ENCODE assay signal across 33 cellular contexts in genomic region chrX:14920196-14920595, GRCh38. TPM values are rescaled to one million over a fixed set of nuclear protein-coding genes. Genes with fewer than 3 reads are reported as not detected.
A peak's percentile ranks its signal among the peaks of the same experiment; 100 is the strongest.
DNase-seq lines count a peak whose midpoint lies in the region; ATAC-seq, FAIRE-seq and TF ChIP-seq lines count a peak whose summit lies in the region.
"Had no signal": no experiment of that assay in that cellular context is flagged by ENCODE, and none has a peak within 500 bp of the region (broad histone marks: within the 10 kb centered on the region; RNA-seq: fewer than 3 reads in every experiment).

No MANE protein-coding gene starts in this region.

- no peak for ATAC-seq in stimulated activated memory B cell treated with anti-CD40 and anti-IgM and Interleukin-4, amounts not matched to agents 10 μg/mL and 1 μg/mL and 100 μg/mL, for 72 hours
- ATAC-seq: activated CD4-positive, CD25-positive, alpha-beta regulatory T cell treated with anti-CD3 and anti-CD28 coated beads, Interleukin-2, amount 50 U/mL, for 24 hours; heart right ventricle; left ventricle myocardium superior; PC-3; right cardiac atrium had no signal

- no peak overlapping the region for H3K9ac ChIP-seq in astrocyte (ENCODE audit: low read length)
- H3K9ac ChIP-seq: KMS-11 had no signal

- H4K20me1 ChIP-seq in astrocyte (ENCODE audit: insufficient read depth, low read length): no peaks in the 10 kb centered on the region

- intact Hi-C loops in stomach (cut with DNase I; ENCODE audit: low total_unique reads): no loop called here

- TF ChIP-seq EP300 in stomach (IDR thresholded peaks at IDR 0.05): no peak

- peaks cover 27% of the 10 kb centered on the region for H3K4me1 ChIP-seq in astrocyte (ENCODE audit: insufficient read depth, low read length)
- no peaks in the 10 kb centered on the region for H3K4me1 ChIP-seq in stomach
- H3K4me1 ChIP-seq: breast epithelium, heart right ventricle had no signal

- peak; percentile 35 for DNase-seq in A172 (ENCODE audit: low spot score)
- DNase-seq in GM03348 (ENCODE audit: low spot score): peak; percentile 30
- DNase-seq in astrocyte (ENCODE audit: low read depth): peak; percentile 74
- DNase-seq in fibroblast of peridontal ligament (ENCODE audit: extremely low read depth): peak; percentile 63
- DNase-seq in stimulated activated CD4-positive, alpha-beta T cell treated with anti-CD3 and anti-CD28 coated beads, Interleukin-15, amount 100 ng/mL, for 24 hours: no peak
- no peak for DNase-seq in activated CD4-positive, alpha-beta T cell treated with anti-CD3 and anti-CD28 coated beads, Interleukin-2, amount 50 U/mL, for 1 hour
- DNase-seq in stomach: no peak
- DNase-seq: 8988T; activated CD4-positive, alpha-beta memory T cell treated with anti-CD3 and anti-CD28 coated beads for 36 hours; activated naive CD4-positive, alpha-beta T cell; CD8-positive, alpha-beta memory T cell; DMS 273 treated with DMSO at 0.1 percent for 48 hours; effector CD8-positive, alpha-beta T cell; heart right ventricle; kidney; left ventricle myocardium superior; NCI-H1436 treated with DMSO at 0.1 percent for 48 hours; NCI-H226; NCI-H526 treated with DMSO at 0.1 percent for 48 hours; PC-3; posterior cingulate gyrus; right cardiac atrium; Right ventricle myocardium superior; stimulated activated CD4-positive, alpha-beta T cell treated with anti-CD3 and anti-CD28 coated beads, Interleukin-4, amount 100 ng/mL, for 1 hour had no signal

- no peak overlapping the region for H2AFZ ChIP-seq in astrocyte (ENCODE audit: low read depth, low read length)

- H3K36me3 ChIP-seq in astrocyte (ENCODE audit: insufficient read depth, low read length): no peaks in the 10 kb centered on the region
- peaks cover 0 to 45% (median 19%) of the 10 kb centered on the region in 4 donors for H3K36me3 ChIP-seq in stomach
- H3K36me3 ChIP-seq: breast epithelium had no signal

- no peak for TF ChIP-seq POLR2A in stomach (IDR thresholded peaks at IDR 0.05)

- WGBS in stomach, 5 donors: 83 to 96% (median 90%) methylated on average over 2 of the region's 2 CpGs

- no peak overlapping the region for H3K27ac Mint-ChIP-seq in astrocyte (ENCODE audit: unreplicated experiment)
- no peak overlapping the region for H3K27ac Mint-ChIP-seq in stimulated activated memory B cell treated with anti-CD40 and anti-IgM and Interleukin-4, amounts not matched to agents 10 μg/mL and 1 μg/mL and 100 μg/mL, for 72 hours
- H3K27ac Mint-ChIP-seq: activated CD4-positive, alpha-beta memory T cell treated with anti-CD3 and anti-CD28 coated beads for 36 hours; B cell had no signal

- FAIRE-seq in astrocyte (lab: Jason Lieb, UNC): no peak
- FAIRE-seq: colon, frontal cortex, GM12892, kidney had no signal

- no peaks in the 10 kb centered on the region for H3K36me3 Mint-ChIP-seq in astrocyte (ENCODE audit: low read depth, unreplicated experiment)
- peaks cover 22% of the 10 kb centered on the region for H3K36me3 Mint-ChIP-seq in stimulated activated memory B cell treated with anti-CD40 and anti-IgM and Interleukin-4, amounts not matched to agents 10 μg/mL and 1 μg/mL and 100 μg/mL, for 72 hours

- no peak for TF ChIP-seq CTCF in astrocyte (IDR thresholded peaks at IDR 0.05; ENCODE audit: insufficient read depth, low read depth, low read length)
- TF ChIP-seq CTCF in stomach (IDR thresholded peaks at IDR 0.05): no peak

- peak overlapping the region; percentile 41 for H3K4me2 ChIP-seq in astrocyte (ENCODE audit: low read length)
- H3K4me2 ChIP-seq: KMS-11 had no signal

- H3K4me3 ChIP-seq in astrocyte (ENCODE audit: insufficient read depth, low read depth, low read length) (no peak overlapping the region), stomach (no peak overlapping the region)
- H3K4me3 ChIP-seq: breast epithelium, heart right ventricle had no signal

- H3K27me3 ChIP-seq in astrocyte (ENCODE audit: insufficient read depth, low read length) (no peaks in the 10 kb centered on the region), stomach (no peaks in the 10 kb centered on the region)
- H3K27me3 ChIP-seq: breast epithelium, heart right ventricle had no signal

- H3K4me1 Mint-ChIP-seq in astrocyte (ENCODE audit: low read depth, unreplicated experiment): peaks cover 18% of the 10 kb centered on the region
- peaks cover 10% of the 10 kb centered on the region for H3K4me1 Mint-ChIP-seq in stimulated activated memory B cell treated with anti-CD40 and anti-IgM and Interleukin-4, amounts not matched to agents 10 μg/mL and 1 μg/mL and 100 μg/mL, for 72 hours
- H3K4me1 Mint-ChIP-seq: B cell; CD8-positive, alpha-beta memory T cell had no signal

- no peak overlapping the region for H3K4me3 Mint-ChIP-seq in astrocyte (ENCODE audit: unreplicated experiment)
- no peak overlapping the region for H3K4me3 Mint-ChIP-seq in stimulated activated memory B cell treated with anti-CD40 and anti-IgM and Interleukin-4, amounts not matched to agents 10 μg/mL and 1 μg/mL and 100 μg/mL, for 72 hours
- H3K4me3 Mint-ChIP-seq: activated CD4-positive, alpha-beta memory T cell treated with anti-CD3 and anti-CD28 coated beads for 36 hours; B cell; CD8-positive, alpha-beta memory T cell had no signal

- H3K9me3 ChIP-seq in astrocyte (ENCODE audit: insufficient read depth, low read depth, low read length) (no peaks in the 10 kb centered on the region), stomach (no peaks in the 10 kb centered on the region)
- H3K9me3 ChIP-seq: breast epithelium, heart right ventricle had no signal

- no peaks in the 10 kb centered on the region for H3K9me3 Mint-ChIP-seq in astrocyte (ENCODE audit: unreplicated experiment)
- no peaks in the 10 kb centered on the region for H3K9me3 Mint-ChIP-seq in stimulated activated memory B cell treated with anti-CD40 and anti-IgM and Interleukin-4, amounts not matched to agents 10 μg/mL and 1 μg/mL and 100 μg/mL, for 72 hours
- H3K9me3 Mint-ChIP-seq: activated CD4-positive, alpha-beta memory T cell treated with anti-CD3 and anti-CD28 coated beads for 36 hours; CD8-positive, alpha-beta memory T cell had no signal

- no peaks in the 10 kb centered on the region for H3K27me3 Mint-ChIP-seq in astrocyte (ENCODE audit: low read depth, unreplicated experiment)
- H3K27me3 Mint-ChIP-seq in stimulated activated memory B cell treated with anti-CD40 and anti-IgM and Interleukin-4, amounts not matched to agents 10 μg/mL and 1 μg/mL and 100 μg/mL, for 72 hours: no peaks in the 10 kb centered on the region
- H3K27me3 Mint-ChIP-seq: activated CD4-positive, alpha-beta memory T cell treated with anti-CD3 and anti-CD28 coated beads for 36 hours; B cell had no signal

- H3K79me2 ChIP-seq in astrocyte (ENCODE audit: insufficient read depth, low read length): no peaks in the 10 kb centered on the region

- H3K27ac ChIP-seq in astrocyte (ENCODE audit: low read depth, low read length) (peak overlapping the region; percentile 65), stomach (no peak overlapping the region)
- H3K27ac ChIP-seq: breast epithelium, heart right ventricle, HL-60, KMS-11 had no signal

RNA-seq across cellular contexts. Expression of gene MOSPD2, which starts 47.0 kb away (rescaled TPM):
- 26.9 and 32.4 TPM in 2 replicates for total RNA-seq in A172 (2014; rRNA removed; shearing (Covaris generic))
- 13.9 and 14.6 TPM in 2 replicates for total RNA-seq in astrocyte
- 10 to 100 TPM in 3 of 5 donors, 1 to 10 TPM in 2; 1.7 to 34.1 (median 16.5) TPM for total RNA-seq in stomach
- 1 to 10 TPM; 3.2 to 4.3 (median 3.4) TPM for polyA plus RNA-seq in stomach

RNA-seq across cellular contexts. Expression of gene FANCB, which starts 47.3 kb away (rescaled TPM):
- 15.2 TPM in 2 replicates for total RNA-seq in A172 (2014; rRNA removed; shearing (Covaris generic))
- total RNA-seq in astrocyte (1.9 and 2.8 TPM in 2 replicates), stomach (1 to 10 TPM in 2 of 5 donors, under 1 TPM in 2, not detected in 1; 0.45 to 5.3 (median 1.1) TPM)
- under 1 TPM in 2 of 3 donors, not detected in 1; 0.25 to 0.38 TPM for polyA plus RNA-seq in stomach

Comparison
In these comparisons a context has a peak if more than half of its experiments do, and no peak if none do; other contexts are left out.
1. DNase-seq: peak in A172 (single experiment), GM03348 (single experiment), astrocyte (single experiment) and fibroblast of peridontal ligament (single experiment); none in stimulated activated CD4-positive, alpha-beta T cell treated with anti-CD3 and anti-CD28 coated beads, Interleukin-15, amount 100 ng/mL, for 24 hours (single experiment), activated CD4-positive, alpha-beta T cell treated with anti-CD3 and anti-CD28 coated beads, Interleukin-2, amount 50 U/mL, for 1 hour (single experiment) and stomach (single experiment).